25 cellular contexts compared by ENCODE assay signal in the genomic region with DNA sequence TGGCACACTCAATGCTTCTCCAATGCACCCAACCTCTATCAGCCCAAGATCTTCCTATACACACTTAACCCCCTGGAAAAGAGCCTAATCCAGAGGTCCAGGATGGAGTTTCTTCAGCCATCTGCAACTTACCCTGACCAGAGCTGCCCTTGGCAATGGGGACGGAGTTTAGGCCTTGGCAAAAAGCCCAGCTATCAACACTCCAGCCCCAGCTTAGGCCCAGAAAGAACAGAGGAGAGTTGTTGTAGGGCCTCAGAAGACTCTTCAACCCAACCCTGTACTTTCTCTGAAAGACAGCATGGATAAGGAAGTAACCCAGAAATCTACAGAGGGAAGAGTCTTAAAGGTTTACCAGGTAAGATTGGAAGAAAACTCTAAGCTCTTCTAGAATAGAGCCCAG.
DNase-seq lines count a peak whose midpoint lies in the region; ATAC-seq, FAIRE-seq and TF ChIP-seq lines count a peak whose summit lies in the region.
"Had no signal": no experiment of that assay in that cellular context is flagged by ENCODE, and none has a peak within 500 bp of the region (broad histone marks: within the 10 kb centered on the region; RNA-seq: fewer than 3 reads in every experiment).

No MANE protein-coding gene starts in this region.

- H3K36me3 ChIP-seq in left ventricle myocardium inferior (no peaks in the 10 kb centered on the region), endothelial cell of umbilical vein (ENCODE audit: control insufficient read depth in 2 of 2, extremely low read depth in 1 of 2, insufficient read depth in 2 of 2, low read length in 2 of 2) (no peaks in the 10 kb centered on the region), left lung (no peaks in the 10 kb centered on the region), HepG2 (replicated peaks in 1 of 2; ENCODE audit: control insufficient read depth in 1 of 2, insufficient read depth in 2 of 2, low read length in 2 of 2) (no peaks in the 10 kb centered on the region)
- H3K36me3 ChIP-seq: BE2C; BLaER1 treated with 17β-estradiol and CSF1 and Interleukin-3, amounts not matched to agents 10 nM and 100 nM had no signal

- H4K20me1 ChIP-seq in endothelial cell of umbilical vein (replicated peaks; ENCODE audit: control insufficient read depth, extremely low read depth, insufficient read depth, low read length): no peaks in the 10 kb centered on the region
- no peaks in the 10 kb centered on the region for H4K20me1 ChIP-seq in HepG2 (ENCODE audit: insufficient read depth, low read length)
- H4K20me1 ChIP-seq: BLaER1 treated with 17β-estradiol and CSF1 and Interleukin-3, amounts not matched to agents 10 nM and 100 nM had no signal

- peak; percentile 87 for ATAC-seq in Right ventricle myocardium superior (ENCODE audit: poor library complexity)
- peak; percentile 81 for ATAC-seq in left lung
- no peak for ATAC-seq in HepG2
- ATAC-seq: A549, GM12878 had no signal

- POLR2A ChIA-PET in endothelial cell of umbilical vein (lab: Charles Lee) (no interaction called here), HepG2 (lab: Yijun Ruan, JAX) (no interaction called here)

- H3K9ac ChIP-seq in endothelial cell of umbilical vein (replicated peaks; ENCODE audit: extremely low read depth, insufficient read depth, low read length): no peak overlapping the region
- H3K9ac ChIP-seq in HepG2 (ENCODE audit: insufficient read depth, low read depth, low read length): no peak overlapping the region
- H3K9ac ChIP-seq: BLaER1 treated with 17β-estradiol and CSF1 and Interleukin-3, amounts not matched to agents 10 nM and 100 nM; GM23248 had no signal

- DNase-seq in Right ventricle myocardium superior: no peak
- no peak for DNase-seq in left ventricle myocardium inferior
- no peak for DNase-seq in endothelial cell of umbilical vein (ENCODE audit: low read depth, low spot score)
- no peak for DNase-seq in left lung
- no peak for DNase-seq in HepG2 (ENCODE audit: low spot score)
- no peak for DNase-seq in activated T-cell treated with anti-CD3 and anti-CD28 coated beads, Interleukin-2, amount 50 U/mL, for 48 hours
- DNase-seq: 8988T; ACHN; AML-193; BE2C; CD4-positive, alpha-beta T cell; CD8-positive, alpha-beta memory T cell; DMS 273 treated with DMSO at 0.1 percent for 48 hours; DMS79; EL; GDM1; GM23248; H7; HCEC 1CT had no signal

- no peak for TF ChIP-seq CTCF in left ventricle myocardium inferior (IDR thresholded peaks at IDR 0.05; ENCODE audit: borderline replicate concordance)
- no peak for TF ChIP-seq CTCF in endothelial cell of umbilical vein (IDR thresholded peaks at IDR 0.05; ENCODE audit: extremely low read depth in 1 of 2, insufficient read depth in 1 of 2, low read depth in 1 of 2, low read length in 2 of 2)
- no peak for TF ChIP-seq CTCF in left lung (IDR thresholded peaks at IDR 0.05)
- no peak for TF ChIP-seq CTCF in HepG2 (CRISPR knock-in tag; IDR thresholded peaks at IDR 0.05)

- TF ChIP-seq EP300 in HepG2 (IDR thresholded peaks at IDR 0.05; ENCODE audit: low read depth in 2 of 2, low read length in 2 of 2): no peak
- no peak for TF ChIP-seq EP300 in HepG2 (CRISPR knock-in tag; IDR thresholded peaks at IDR 0.05; ENCODE audit: borderline replicate concordance)

- peak; percentile 40 for FAIRE-seq in endothelial cell of umbilical vein (lab: Jason Lieb, UNC)
- FAIRE-seq in HepG2 (lab: Jason Lieb, UNC): no peak
- FAIRE-seq: A549, D721Med, GM12878, GM19239, H1 had no signal

- BruUV-seq in endothelial cell of umbilical vein (replicated peaks; lab: Mats Ljungman, UMichigan) (no TSS peak), HepG2 (replicated peaks; lab: Mats Ljungman, UMichigan) (no TSS peak)

- H3K79me2 ChIP-seq in endothelial cell of umbilical vein (ENCODE audit: control insufficient read depth, insufficient read depth, low read length) (no peaks in the 10 kb centered on the region), HepG2 (ENCODE audit: insufficient read depth, low read length) (no peaks in the 10 kb centered on the region)

- H2AFZ ChIP-seq in endothelial cell of umbilical vein (ENCODE audit: low read depth, low read length) (no peak overlapping the region), HepG2 (ENCODE audit: low read length) (no peak overlapping the region)
- H2AFZ ChIP-seq: GM23248 had no signal

- no peak overlapping the region for H3K27ac ChIP-seq in left ventricle myocardium inferior (replicated peaks)
- H3K27ac ChIP-seq in endothelial cell of umbilical vein (ENCODE audit: insufficient read depth, low read depth, low read length): no peak overlapping the region
- no peak overlapping the region for H3K27ac ChIP-seq in left lung
- no peak overlapping the region for H3K27ac ChIP-seq in HepG2 (ENCODE audit: extremely low read length, insufficient read depth, low read length)
- H3K27ac ChIP-seq: A549; BLaER1 treated with 17β-estradiol and CSF1 and Interleukin-3, amounts not matched to agents 10 nM and 100 nM; GM23248 had no signal

- in situ Hi-C loops in HepG2 (cut with HindIII; ENCODE audit: extremely low pct_ligation_motif_present, low pct_unique_long_range_greater_than_20kb): no loop called here

- H3K27me3 ChIP-seq in left ventricle myocardium inferior (ENCODE audit: low read depth) (no peaks in the 10 kb centered on the region), endothelial cell of umbilical vein (ENCODE audit: control insufficient read depth in 2 of 2, insufficient read depth in 2 of 2, low read length in 2 of 2) (peaks cover 0 to 1% of the 10 kb centered on the region in 2 experiments), left lung (no peaks in the 10 kb centered on the region), HepG2 (ENCODE audit: control insufficient read depth in 1 of 2, insufficient read depth in 2 of 2, low read length in 2 of 2) (no peaks in the 10 kb centered on the region; a peak in 1 of 5 replicates)
- H3K27me3 ChIP-seq: BE2C; BLaER1 treated with 17β-estradiol and CSF1 and Interleukin-3, amounts not matched to agents 10 nM and 100 nM had no signal

- no peak overlapping the region for H3K4me2 ChIP-seq in endothelial cell of umbilical vein (ENCODE audit: insufficient read depth, low read length)
- H3K4me2 ChIP-seq in HepG2 (ENCODE audit: low read depth, low read length): no peak overlapping the region
- H3K4me2 ChIP-seq: A549; BLaER1 treated with 17β-estradiol and CSF1 and Interleukin-3, amounts not matched to agents 10 nM and 100 nM had no signal

- CTCF ChIA-PET in endothelial cell of umbilical vein (lab: Charles Lee): no interaction called here
- CTCF ChIA-PET in HepG2 (lab: Yijun Ruan, JAX; ENCODE audit: low intra/inter-chr PET ratio, low total read pairs): no interaction called here

- TF ChIP-seq POLR2A in endothelial cell of umbilical vein (IDR thresholded peaks at IDR 0.05; ENCODE audit: low read depth, low read length): no peak
- TF ChIP-seq POLR2A in HepG2 (IDR thresholded peaks at IDR 0.05; ENCODE audit: insufficient read depth in 1 of 2, low read depth in 2 of 2, low read length in 2 of 2): no peak

- TF ChIP-seq RAD21 in HepG2 (CRISPR knock-in tag; IDR thresholded peaks at IDR 0.05): no peak

- intact Hi-C loops in Right ventricle myocardium superior (cut with DNase I) (no loop called here), left ventricle myocardium inferior (cut with micrococcal nuclease) (no loop called here), endothelial cell of umbilical vein (cut with micrococcal nuclease) (no loop called here), left lung (cut with DNase I) (no loop called here), HepG2 (cut with micrococcal nuclease; ENCODE audit: unreplicated experiment) (no loop called here)

- H3K4me1 ChIP-seq in left ventricle myocardium inferior: peaks cover 6% of the 10 kb centered on the region
- no peaks in the 10 kb centered on the region for H3K4me1 ChIP-seq in endothelial cell of umbilical vein (ENCODE audit: control insufficient read depth, extremely low read depth, insufficient read depth, low read length)
- no peaks in the 10 kb centered on the region for H3K4me1 ChIP-seq in left lung
- no peaks in the 10 kb centered on the region for H3K4me1 ChIP-seq in HepG2 (ENCODE audit: insufficient read depth, low read length)
- H3K4me1 ChIP-seq: A549; BLaER1 treated with 17β-estradiol and CSF1 and Interleukin-3, amounts not matched to agents 10 nM and 100 nM had no signal

- WGBS in HepG2 (ENCODE audit: low lambda C conversion rate): 10% methylated on average over 1 of the region's 1 CpG

- dilution Hi-C loops in endothelial cell of umbilical vein (cut with MboI; ENCODE audit: extremely low pct_ligation_motif_present, low sequenced_read_pairs): no loop called here

- H3K4me3 ChIP-seq in left ventricle myocardium inferior (no peak overlapping the region), endothelial cell of umbilical vein (replicated peaks in 1 of 3; ENCODE audit: insufficient read depth in 1 of 3, low read depth in 1 of 3, low read length in 3 of 3) (no peak overlapping the region), left lung (no peak overlapping the region), HepG2 (replicated peaks in 1 of 3; ENCODE audit: insufficient read depth in 1 of 3, low read depth in 2 of 3, low read length in 3 of 3) (no peak overlapping the region)
- H3K4me3 ChIP-seq: A549; BLaER1 treated with 17β-estradiol and CSF1 and Interleukin-3, amounts not matched to agents 10 nM and 100 nM; GM12878; GM23248 had no signal

- H3K9me3 ChIP-seq in left ventricle myocardium inferior (replicated peaks): no peaks in the 10 kb centered on the region
- no peaks in the 10 kb centered on the region for H3K9me3 ChIP-seq in endothelial cell of umbilical vein (replicated peaks; ENCODE audit: control insufficient read depth, insufficient read depth, low read length)
- H3K9me3 ChIP-seq in left lung: no peaks in the 10 kb centered on the region
- no peaks in the 10 kb centered on the region for H3K9me3 ChIP-seq in HepG2 (ENCODE audit: low read length)
- H3K9me3 ChIP-seq: A549; BE2C; BLaER1 treated with 17β-estradiol and CSF1 and Interleukin-3, amounts not matched to agents 10 nM and 100 nM had no signal

- H3K9me1 ChIP-seq in endothelial cell of umbilical vein (replicated peaks; ENCODE audit: control insufficient read depth, extremely low read depth, insufficient read depth, low read length): no peaks in the 10 kb centered on the region

TF ChIP-seq in endothelial cell of umbilical vein, 7 proteins besides CTCF, POLR2A, EP300 and RAD21:
- TF ChIP-seq GATA2 (IDR thresholded peaks at IDR 0.05; ENCODE audit: insufficient read depth, insufficient read length, low read depth, low read length) (no peak), POLR2AphosphoS5 (IDR thresholded peaks at IDR 0.05; ENCODE audit: insufficient read depth, low read depth, low read length) (no peak), FOS (IDR thresholded peaks at IDR 0.05; ENCODE audit: borderline replicate concordance, insufficient read depth, low read length) (no peak), JUN (IDR thresholded peaks at IDR 0.05; ENCODE audit: borderline replicate concordance, insufficient read depth, insufficient read length, low read depth) (no peak)

TF ChIP-seq in HepG2, 621 proteins besides CTCF, POLR2A, EP300 and RAD21:
- no peak for TF ChIP-seq ZNF792 (CRISPR knock-in tag; IDR thresholded peaks at IDR 0.05)
